Comparison of ENCODE assay signal across 14 cellular contexts in the genomic region with DNA sequence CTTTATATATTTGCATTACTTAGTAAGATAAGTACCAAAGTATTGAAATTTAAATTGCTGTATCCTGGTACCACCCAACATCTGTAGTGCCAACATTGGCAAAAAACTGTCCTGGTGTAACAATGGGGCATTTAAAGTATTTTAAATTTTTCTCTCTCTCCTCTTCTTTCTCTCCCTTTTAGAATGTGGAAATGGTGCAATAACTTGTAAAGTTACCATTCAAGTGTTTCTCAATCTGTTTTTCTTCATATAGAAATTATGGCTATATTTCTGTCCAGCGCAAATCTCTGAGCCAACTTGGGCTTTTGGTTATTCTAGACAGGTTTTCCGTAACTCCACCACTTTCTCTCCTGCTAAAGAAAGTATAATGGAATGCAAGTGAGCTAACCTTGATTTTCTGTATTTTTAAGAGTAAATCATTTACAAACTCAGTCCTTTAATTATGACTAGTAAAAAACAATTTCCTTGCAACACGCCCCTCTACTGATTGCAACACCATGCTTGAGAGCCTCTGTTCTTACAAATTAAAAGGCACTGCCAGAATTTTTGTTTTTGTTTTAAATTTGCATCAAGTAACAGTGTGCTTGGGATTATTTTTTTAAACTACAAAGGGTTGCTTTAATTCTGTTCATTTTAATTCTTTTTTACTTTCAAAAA.
A peak's percentile ranks its signal among the peaks of the same experiment; 100 is the strongest.
DNase-seq lines count a peak whose midpoint lies in the region; ATAC-seq and TF ChIP-seq lines count a peak whose summit lies in the region.
"Had no signal": no experiment of that assay in that cellular context is flagged by ENCODE, and none has a peak within 500 bp of the region (broad histone marks: within the 10 kb centered on the region; RNA-seq: fewer than 3 reads in every experiment).

No MANE protein-coding gene starts in this region.

- intact Hi-C loops in natural killer cell (cut with micrococcal nuclease), result no loop called here
- intact Hi-C loops in colonic mucosa (cut with DNase I), result loop anchor here (5.0 kb wide), 1 partner anchor 41 kb away; no protein-coding TSS in a partner anchor
- intact Hi-C loops in left lung (cut with DNase I), result no loop called here
- intact Hi-C loops in aorta (cut with DNase I), result no loop called here
- intact Hi-C loops in posterior cingulate gyrus (cut with DNase I), result no loop called here

- H3K27ac Mint-ChIP-seq in natural killer cell, result no peak overlapping the region
- H3K27ac Mint-ChIP-seq in natural killer cell treated with Interleukin-12 subunit alpha and Interleukin-12 subunit beta and Interleukin-15 and Interleukin-18, amount 100 ng/mL, for 72 hours, result no peak overlapping the region
- H3K27ac Mint-ChIP-seq: activated naive CD8-positive, alpha-beta T cell had no signal

- peaks cover 0 to 2% of the 10 kb centered on the region in 2 donors for H3K27me3 Mint-ChIP-seq in natural killer cell (ENCODE audit: low read depth in 2 of 2)
- no peaks in the 10 kb centered on the region for H3K27me3 Mint-ChIP-seq in natural killer cell treated with Interleukin-12 subunit alpha and Interleukin-12 subunit beta and Interleukin-15 and Interleukin-18, amount 100 ng/mL, for 72 hours
- H3K27me3 Mint-ChIP-seq: activated naive CD8-positive, alpha-beta T cell had no signal

- POLR2A ChIA-PET in GM10248 (lab: Yijun Ruan, JAX), result no interaction called here

- DNase-seq in natural killer cell (no peak), colonic mucosa (peak; percentile 54), left lung (no peak), aorta (no peak), GM10248 (ENCODE audit: extremely low spot score) (no peak), HAP-1 (ENCODE audit: low spot score in 2 of 2) (no peak), posterior cingulate gyrus (no peak)
- no peak for DNase-seq in natural killer cell treated with Interleukin-12 subunit alpha and Interleukin-12 subunit beta and Interleukin-15 and Interleukin-18, amount 100 ng/mL, for 72 hours (ENCODE audit: low spot score)
- DNase-seq: COR-L47, erythroblast, Kasumi-1, midbrain, SW 1271 had no signal

- H3K9me3 Mint-ChIP-seq in natural killer cell, result no peaks in the 10 kb centered on the region
- H3K9me3 Mint-ChIP-seq in natural killer cell treated with Interleukin-12 subunit alpha and Interleukin-12 subunit beta and Interleukin-15 and Interleukin-18, amount 100 ng/mL, for 72 hours, result no peaks in the 10 kb centered on the region

- no peaks in the 10 kb centered on the region for H3K36me3 Mint-ChIP-seq in natural killer cell
- no peaks in the 10 kb centered on the region for H3K36me3 Mint-ChIP-seq in natural killer cell treated with Interleukin-12 subunit alpha and Interleukin-12 subunit beta and Interleukin-15 and Interleukin-18, amount 100 ng/mL, for 72 hours
- H3K36me3 Mint-ChIP-seq: activated naive CD8-positive, alpha-beta T cell had no signal

- WGBS in aorta, 2 donors, result 85 to 90% methylated on average over 3 of the region's 3 CpGs

- no peaks in the 10 kb centered on the region for H3K36me3 ChIP-seq in colonic mucosa
- no peaks in the 10 kb centered on the region for H3K36me3 ChIP-seq in left lung
- no peaks in the 10 kb centered on the region for H3K36me3 ChIP-seq in aorta (ENCODE audit: control insufficient read depth in 1 of 2, insufficient read depth in 2 of 2, low read length in 1 of 2)
- no peaks in the 10 kb centered on the region for H3K36me3 ChIP-seq in HAP-1 (replicated peaks)

- no peaks in the 10 kb centered on the region for H3K27me3 ChIP-seq in colonic mucosa
- H3K27me3 ChIP-seq in left lung, result no peaks in the 10 kb centered on the region
- H3K27me3 ChIP-seq in aorta (ENCODE audit: control insufficient read depth in 1 of 2, insufficient read depth in 2 of 2, low read length in 1 of 2), result no peaks in the 10 kb centered on the region
- no peaks in the 10 kb centered on the region for H3K27me3 ChIP-seq in HAP-1 (ENCODE audit: low read depth)

- H3K4me1 Mint-ChIP-seq in natural killer cell, result peaks cover 0 to 5% of the 10 kb centered on the region in 2 donors
- peaks cover 0 to 3% of the 10 kb centered on the region in 2 donors for H3K4me1 Mint-ChIP-seq in natural killer cell treated with Interleukin-12 subunit alpha and Interleukin-12 subunit beta and Interleukin-15 and Interleukin-18, amount 100 ng/mL, for 72 hours (ENCODE audit: low read depth in 2 of 2)

- no peaks in the 10 kb centered on the region for H3K9me3 ChIP-seq in colonic mucosa
- no peaks in the 10 kb centered on the region for H3K9me3 ChIP-seq in left lung
- no peaks in the 10 kb centered on the region for H3K9me3 ChIP-seq in aorta (ENCODE audit: control insufficient read depth, low read length)
- H3K9me3 ChIP-seq in HAP-1, result no peaks in the 10 kb centered on the region

- no peak for TF ChIP-seq CTCF in natural killer cell (IDR thresholded peaks at IDR 0.05)
- TF ChIP-seq CTCF in colonic mucosa (IDR thresholded peaks at IDR 0.05), result no peak
- TF ChIP-seq CTCF in left lung (IDR thresholded peaks at IDR 0.05), result no peak
- no peak for TF ChIP-seq CTCF in GM10248 (IDR thresholded peaks at IDR 0.05; ENCODE audit: control extremely low read depth, extremely low read depth, low read depth, missing control alignments)

- ATAC-seq in natural killer cell (no peak), left lung (peak; percentile 82), aorta (ENCODE audit: low FRiP score) (peak; percentile 73)
- no peak for ATAC-seq in natural killer cell treated with Interleukin-12 subunit alpha and Interleukin-12 subunit beta and Interleukin-15 and Interleukin-18, amount 100 ng/mL, for 72 hours

- H3K4me1 ChIP-seq in colonic mucosa (peaks cover 3% of the 10 kb centered on the region), left lung (peaks cover 0 to 19% of the 10 kb centered on the region in 2 donors), aorta (ENCODE audit: control insufficient read depth in 1 of 2, insufficient read depth in 2 of 2, low read length in 2 of 2) (no peaks in the 10 kb centered on the region), HAP-1 (peaks cover 6% of the 10 kb centered on the region; the same call in 1 of the 2 replicates)

- H3K4me3 ChIP-seq in colonic mucosa (no peak overlapping the region), left lung (no peak overlapping the region), aorta (ENCODE audit: low read length in 2 of 2) (no peak overlapping the region), HAP-1 (no peak overlapping the region)

- no peak overlapping the region for H3K9ac ChIP-seq in colonic mucosa (ENCODE audit: low read depth in 2 of 2, low read length in 2 of 2)

- H3K4me3 Mint-ChIP-seq in natural killer cell, result peak overlapping the region; percentile 7
- no peak overlapping the region for H3K4me3 Mint-ChIP-seq in natural killer cell treated with Interleukin-12 subunit alpha and Interleukin-12 subunit beta and Interleukin-15 and Interleukin-18, amount 100 ng/mL, for 72 hours
- H3K4me3 Mint-ChIP-seq: activated naive CD8-positive, alpha-beta T cell had no signal

- H3K27ac ChIP-seq in colonic mucosa, result peak overlapping the region; percentile 45
- peak overlapping the region; percentile 54 to 71 for H3K27ac ChIP-seq in left lung
- no peak overlapping the region for H3K27ac ChIP-seq in aorta (ENCODE audit: low read depth in 1 of 2, low read length in 2 of 2)

- CTCF ChIA-PET in GM10248 (lab: Yijun Ruan, JAX), result no interaction called here

- in situ Hi-C loops in HAP-1 (cut with MboI; ENCODE audit: low sequenced_read_pairs), result no loop called here

Comparison
In these comparisons a context has a peak if more than half of its experiments do, and no peak if none do; other contexts are left out.
1. ATAC-seq: peak in left lung (single experiment) and aorta (single experiment); none in natural killer cell (0 of 3) and natural killer cell treated with Interleukin-12 subunit alpha and Interleukin-12 subunit beta and Interleukin-15 and Interleukin-18, amount 100 ng/mL, for 72 hours (0 of 2).
2. H3K27ac ChIP-seq: peak in colonic mucosa (single experiment) and left lung (2 of 2); none in aorta (0 of 2).